1 cellular context compared by ENCODE assay signal in genomic region chr1:101232182-101232581, GRCh38. TPM values are rescaled to one million over a fixed set of nuclear protein-coding genes. Genes with fewer than 3 reads are reported as not detected.
"Had no signal": no experiment of that assay in that cellular context is flagged by ENCODE, and none has a peak within 500 bp of the region (broad histone marks: within the 10 kb centered on the region; RNA-seq: fewer than 3 reads in every experiment).

No MANE protein-coding gene starts in this region.

RNA-seq across cellular contexts. Expression of gene S1PR1, which starts 4.6 kb away (rescaled TPM):
- polyA plus RNA-seq: neural cell had no signal
